ENCODE assay signal across 23 cellular contexts in genomic region chr1:214004014-214004413, GRCh38. TPM values are rescaled to one million over a fixed set of nuclear protein-coding genes. Genes with fewer than 3 reads are reported as not detected.
A peak's percentile ranks its signal among the peaks of the same experiment; 100 is the strongest.
DNase-seq lines count a peak whose midpoint lies in the region; ATAC-seq and TF ChIP-seq lines count a peak whose summit lies in the region.
"Had no signal": no experiment of that assay in that cellular context is flagged by ENCODE, and none has a peak within 500 bp of the region (broad histone marks: within the 10 kb centered on the region; RNA-seq: fewer than 3 reads in every experiment).

No MANE protein-coding gene starts in this region.

- intact Hi-C loops in Right ventricle myocardium superior (cut with DNase I) = no loop called here
- intact Hi-C loops in cardiac septum (cut with DNase I) = no loop called here
- intact Hi-C loops in thyroid gland (cut with DNase I) = no loop called here
- intact Hi-C loops in activated CD4-positive, alpha-beta T cell treated with anti-CD3 and anti-CD28 coated beads, Interleukin-2, amount 10 ng/mL, durations not matched to agents 24 days and 14 days (cut with micrococcal nuclease) = no loop called here

- peak overlapping the region; percentile 5 for H3K27ac ChIP-seq in layer of hippocampus (ENCODE audit: low read depth, low read length)
- H3K27ac ChIP-seq in thyroid gland = peak overlapping the region; percentile 20 to 66 (median 37)

- DNase-seq in Right ventricle myocardium superior (no peak), cardiac septum (ENCODE audit: low spot score) (no peak), thyroid gland (peak; percentile 24 to 53)
- no peak for DNase-seq in activated CD4-positive, alpha-beta T cell treated with anti-CD3 and anti-CD28 coated beads, Interleukin-2, amount 10 ng/mL, durations not matched to agents 24 days and 14 days
- no peak for DNase-seq in effector CD4-positive, alpha-beta T cell
- no peak for DNase-seq in activated naive CD4-positive, alpha-beta T cell treated with anti-CD3 and anti-CD28 coated beads, Interleukin-2, amount 50 U/mL, for 72 hours (ENCODE audit: low spot score in 2 of 2)
- DNase-seq: activated CD8-positive, alpha-beta T cell treated with anti-CD3 and anti-CD28 coated beads, Interleukin-2, amount 10 ng/mL, durations not matched to agents 7 days and 5 days; activated naive CD4-positive, alpha-beta T cell treated with anti-CD3 and anti-CD28 coated beads for 36 hours; activated T-cell treated with anti-CD3 and anti-CD28 coated beads, Interleukin-2, amount 50 U/mL, for 24 hours; aorta; DMS153; endodermal cell; kidney; MM.1S; NCI-H2029 treated with DMSO at 0.1 percent for 48 hours; NCI-H774; stimulated activated CD8-positive, alpha-beta memory T cell treated with anti-CD3 and anti-CD28 coated beads, Interleukin-4, amount 100 ng/mL, for 48 hours; T1000 had no signal

- no peak for TF ChIP-seq POLR2A in thyroid gland (IDR thresholded peaks at IDR 0.05)

- H3K4me1 ChIP-seq in thyroid gland = peaks cover 22 to 26% of the 10 kb centered on the region in 2 donors

- H3K27ac Mint-ChIP-seq in activated CD4-positive, alpha-beta T cell treated with anti-CD3 and anti-CD28 coated beads, Interleukin-2, amount 10 ng/mL, durations not matched to agents 24 days and 14 days = no peak overlapping the region
- no peak overlapping the region for H3K27ac Mint-ChIP-seq in activated naive CD4-positive, alpha-beta T cell treated with anti-CD3 and anti-CD28 coated beads, Interleukin-2, amount 50 U/mL, for 72 hours
- H3K27ac Mint-ChIP-seq: activated CD8-positive, alpha-beta T cell treated with anti-CD3 and anti-CD28 coated beads, Interleukin-2, amount 10 ng/mL, durations not matched to agents 7 days and 5 days; activated naive CD4-positive, alpha-beta T cell treated with anti-CD3 and anti-CD28 coated beads for 36 hours; activated T-cell treated with anti-CD3 and anti-CD28 coated beads, Interleukin-2, amount 50 U/mL, for 24 hours; endodermal cell; IgD-negative memory B cell had no signal

- no peaks in the 10 kb centered on the region for H3K9me3 ChIP-seq in thyroid gland

- no peaks in the 10 kb centered on the region for H3K9me3 Mint-ChIP-seq in activated CD4-positive, alpha-beta T cell treated with anti-CD3 and anti-CD28 coated beads, Interleukin-2, amount 10 ng/mL, durations not matched to agents 24 days and 14 days
- no peaks in the 10 kb centered on the region for H3K9me3 Mint-ChIP-seq in activated naive CD4-positive, alpha-beta T cell treated with anti-CD3 and anti-CD28 coated beads, Interleukin-2, amount 50 U/mL, for 72 hours
- H3K9me3 Mint-ChIP-seq: activated naive CD4-positive, alpha-beta T cell treated with anti-CD3 and anti-CD28 coated beads for 36 hours; activated T-cell treated with anti-CD3 and anti-CD28 coated beads, Interleukin-2, amount 50 U/mL, for 24 hours; endodermal cell; neural crest cell had no signal

- H3K36me3 Mint-ChIP-seq in activated CD4-positive, alpha-beta T cell treated with anti-CD3 and anti-CD28 coated beads, Interleukin-2, amount 10 ng/mL, durations not matched to agents 24 days and 14 days (ENCODE audit: low read depth) = no peaks in the 10 kb centered on the region
- H3K36me3 Mint-ChIP-seq in activated naive CD4-positive, alpha-beta T cell treated with anti-CD3 and anti-CD28 coated beads, Interleukin-2, amount 50 U/mL, for 72 hours = peaks cover 0 to 4% of the 10 kb centered on the region in 2 donors

- H3K4me1 Mint-ChIP-seq in activated CD4-positive, alpha-beta T cell treated with anti-CD3 and anti-CD28 coated beads, Interleukin-2, amount 10 ng/mL, durations not matched to agents 24 days and 14 days = no peaks in the 10 kb centered on the region
- H3K4me1 Mint-ChIP-seq: IgD-negative memory B cell had no signal

- no peak overlapping the region for H3K4me3 ChIP-seq in thyroid gland (replicated peaks in 1 of 3)

- no peaks in the 10 kb centered on the region for H3K36me3 ChIP-seq in thyroid gland

- H3K4me3 Mint-ChIP-seq in activated CD4-positive, alpha-beta T cell treated with anti-CD3 and anti-CD28 coated beads, Interleukin-2, amount 10 ng/mL, durations not matched to agents 24 days and 14 days = no peak overlapping the region
- H3K4me3 Mint-ChIP-seq: activated CD8-positive, alpha-beta T cell treated with anti-CD3 and anti-CD28 coated beads, Interleukin-2, amount 10 ng/mL, durations not matched to agents 7 days and 5 days; activated naive CD4-positive, alpha-beta T cell treated with anti-CD3 and anti-CD28 coated beads for 36 hours; activated T-cell treated with anti-CD3 and anti-CD28 coated beads, Interleukin-2, amount 50 U/mL, for 24 hours; endodermal cell; IgD-negative memory B cell; neural crest cell had no signal

- H3K27me3 Mint-ChIP-seq in activated CD4-positive, alpha-beta T cell treated with anti-CD3 and anti-CD28 coated beads, Interleukin-2, amount 10 ng/mL, durations not matched to agents 24 days and 14 days = peaks cover 19% of the 10 kb centered on the region
- H3K27me3 Mint-ChIP-seq: IgD-negative memory B cell had no signal

- TF ChIP-seq CTCF in thyroid gland (IDR thresholded peaks at IDR 0.05) = no peak

- H3K27me3 ChIP-seq in layer of hippocampus (ENCODE audit: control insufficient read depth, insufficient read depth, low read length) (no peaks in the 10 kb centered on the region), thyroid gland (no peaks in the 10 kb centered on the region)

- ATAC-seq in Right ventricle myocardium superior (ENCODE audit: poor library complexity) (peak; percentile 28), SK-N-SH treated with all-trans-retinoic acid at 6 μM for 48 hours (peak; percentile 37; the same call in 1 of the 3 replicates)
- ATAC-seq in activated naive CD4-positive, alpha-beta T cell treated with anti-CD3 and anti-CD28 coated beads, Interleukin-2, amount 50 U/mL, for 72 hours = no peak
- ATAC-seq: activated CD8-positive, alpha-beta T cell treated with anti-CD3 and anti-CD28 coated beads, Interleukin-2, amount 10 ng/mL, durations not matched to agents 7 days and 5 days had no signal

- WGBS in thyroid gland, 2 donors = 22 to 29% methylated on average over 2 of the region's 2 CpGs

TF ChIP-seq in SK-N-SH treated with all-trans-retinoic acid at 6 μM for 48 hours, 23 proteins besides CTCF, POLR2A, EP300 and RAD21:
- TF ChIP-seq TSHZ2 (CRISPR knock-in tag; IDR thresholded peaks at IDR 0.05) = 0 out of 2 replicates have a peak, but pooled peaks have one; percentile 49
- TF ChIP-seq TCF4 (CRISPR knock-in tag; IDR thresholded peaks at IDR 0.05; ENCODE audit: borderline replicate concordance) = peak; percentile 83
- no peak for TF ChIP-seq ARNTL (CRISPR knock-in tag; IDR thresholded peaks at IDR 0.05; ENCODE audit: borderline replicate concordance, low read depth)
TF ChIP-seq in SK-N-SH treated with all-trans-retinoic acid at 6 μM for 48 hours: peak in this region for 2.

RNA-seq across cellular contexts. Expression of gene PROX1, which starts 16.2 kb away (rescaled TPM):
- total RNA-seq in Right ventricle myocardium superior (85.2 TPM), cardiac septum (110 TPM), thyroid gland (10 to 100 TPM; 34.6 to 51.3 (median 38.4) TPM)
- total RNA-seq in activated CD4-positive, alpha-beta T cell treated with anti-CD3 and anti-CD28 coated beads, Interleukin-2, amount 10 ng/mL, durations not matched to agents 24 days and 14 days = not detected in 2 replicates
- total RNA-seq in activated naive CD4-positive, alpha-beta T cell treated with anti-CD3 and anti-CD28 coated beads, Interleukin-2, amount 50 U/mL, for 72 hours = under 1 TPM; 0.08 to 0.34 TPM
- total RNA-seq: A673; activated CD8-positive, alpha-beta T cell treated with anti-CD3 and anti-CD28 coated beads, Interleukin-2, amount 10 ng/mL, durations not matched to agents 7 days and 5 days had no signal

Comparison
In these comparisons a context has a peak if more than half of its experiments do, and no peak if none do; other contexts are left out.
1. ATAC-seq: peak in Right ventricle myocardium superior (single experiment) and SK-N-SH treated with all-trans-retinoic acid at 6 μM for 48 hours (single experiment); none in activated naive CD4-positive, alpha-beta T cell treated with anti-CD3 and anti-CD28 coated beads, Interleukin-2, amount 50 U/mL, for 72 hours (0 of 2).
2. DNase-seq: peak in thyroid gland (2 of 2); none in Right ventricle myocardium superior (single experiment), cardiac septum (single experiment), activated CD4-positive, alpha-beta T cell treated with anti-CD3 and anti-CD28 coated beads, Interleukin-2, amount 10 ng/mL, durations not matched to agents 24 days and 14 days (single experiment), effector CD4-positive, alpha-beta T cell (single experiment) and activated naive CD4-positive, alpha-beta T cell treated with anti-CD3 and anti-CD28 coated beads, Interleukin-2, amount 50 U/mL, for 72 hours (0 of 2).
3. RNA of gene PROX1, which starts 16.2 kb away (total RNA-seq): 110 TPM in cardiac septum (single experiment), 85.2 TPM in Right ventricle myocardium superior (single experiment) and 34.6 to 51.3 TPM in thyroid gland; 0.08 to 0.34 TPM in activated naive CD4-positive, alpha-beta T cell treated with anti-CD3 and anti-CD28 coated beads, Interleukin-2, amount 50 U/mL, for 72 hours and not detected in activated CD4-positive, alpha-beta T cell treated with anti-CD3 and anti-CD28 coated beads, Interleukin-2, amount 10 ng/mL, durations not matched to agents 24 days and 14 days; every median in the first group is over 10 times any median in the second.